Comparison of ENCODE assay signal across 1 cellular context in the genomic region with DNA sequence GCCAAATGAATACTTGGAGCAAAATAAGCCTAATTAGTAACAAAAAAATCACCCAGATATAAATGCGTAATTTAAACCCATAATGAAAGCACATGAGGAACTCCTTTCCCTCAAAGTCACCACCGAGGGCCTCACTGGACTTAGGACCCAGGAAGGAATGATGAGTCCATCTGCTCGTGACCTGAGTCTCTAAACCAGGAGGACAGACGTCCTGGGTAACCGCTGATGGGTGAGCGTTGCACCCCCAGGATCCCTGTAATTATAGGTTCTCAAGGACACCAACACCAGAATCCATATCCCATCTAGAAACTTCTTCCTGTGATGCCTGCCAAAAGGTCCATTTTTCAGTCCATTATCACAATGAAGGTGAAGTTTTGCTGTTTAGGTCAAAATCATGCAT.
TF ChIP-seq lines count a peak whose summit lies in the region.

No MANE protein-coding gene starts in this region.

TF ChIP-seq in HepG2, 621 proteins besides CTCF, POLR2A, EP300 and RAD21 (continued from another document and continues in another):
- TF ChIP-seq, protein P1, sequence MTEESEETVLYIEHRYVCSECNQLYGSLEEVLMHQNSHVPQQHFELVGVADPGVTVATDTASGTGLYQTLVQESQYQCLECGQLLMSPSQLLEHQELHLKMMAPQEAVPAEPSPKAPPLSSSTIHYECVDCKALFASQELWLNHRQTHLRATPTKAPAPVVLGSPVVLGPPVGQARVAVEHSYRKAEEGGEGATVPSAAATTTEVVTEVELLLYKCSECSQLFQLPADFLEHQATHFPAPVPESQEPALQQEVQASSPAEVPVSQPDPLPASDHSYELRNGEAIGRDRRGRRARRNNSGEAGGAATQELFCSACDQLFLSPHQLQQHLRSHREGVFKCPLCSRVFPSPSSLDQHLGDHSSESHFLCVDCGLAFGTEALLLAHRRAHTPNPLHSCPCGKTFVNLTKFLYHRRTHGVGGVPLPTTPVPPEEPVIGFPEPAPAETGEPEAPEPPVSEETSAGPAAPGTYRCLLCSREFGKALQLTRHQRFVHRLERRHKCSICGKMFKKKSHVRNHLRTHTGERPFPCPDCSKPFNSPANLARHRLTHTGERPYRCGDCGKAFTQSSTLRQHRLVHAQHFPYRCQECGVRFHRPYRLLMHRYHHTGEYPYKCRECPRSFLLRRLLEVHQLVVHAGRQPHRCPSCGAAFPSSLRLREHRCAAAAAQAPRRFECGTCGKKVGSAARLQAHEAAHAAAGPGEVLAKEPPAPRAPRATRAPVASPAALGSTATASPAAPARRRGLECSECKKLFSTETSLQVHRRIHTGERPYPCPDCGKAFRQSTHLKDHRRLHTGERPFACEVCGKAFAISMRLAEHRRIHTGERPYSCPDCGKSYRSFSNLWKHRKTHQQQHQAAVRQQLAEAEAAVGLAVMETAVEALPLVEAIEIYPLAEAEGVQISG (CRISPR knock-in tag; IDR thresholded peaks at IDR 0.05), result peak; percentile 57
- TF ChIP-seq KMT2B (CRISPR knock-in tag; IDR thresholded peaks at IDR 0.05), result 0 out of 2 replicates have a peak, but pooled peaks have one; percentile 22
- TF ChIP-seq SKI (IDR thresholded peaks at IDR 0.05; ENCODE audit: partially characterized antibody), result peak; percentile 28
- TF ChIP-seq, protein P2, sequence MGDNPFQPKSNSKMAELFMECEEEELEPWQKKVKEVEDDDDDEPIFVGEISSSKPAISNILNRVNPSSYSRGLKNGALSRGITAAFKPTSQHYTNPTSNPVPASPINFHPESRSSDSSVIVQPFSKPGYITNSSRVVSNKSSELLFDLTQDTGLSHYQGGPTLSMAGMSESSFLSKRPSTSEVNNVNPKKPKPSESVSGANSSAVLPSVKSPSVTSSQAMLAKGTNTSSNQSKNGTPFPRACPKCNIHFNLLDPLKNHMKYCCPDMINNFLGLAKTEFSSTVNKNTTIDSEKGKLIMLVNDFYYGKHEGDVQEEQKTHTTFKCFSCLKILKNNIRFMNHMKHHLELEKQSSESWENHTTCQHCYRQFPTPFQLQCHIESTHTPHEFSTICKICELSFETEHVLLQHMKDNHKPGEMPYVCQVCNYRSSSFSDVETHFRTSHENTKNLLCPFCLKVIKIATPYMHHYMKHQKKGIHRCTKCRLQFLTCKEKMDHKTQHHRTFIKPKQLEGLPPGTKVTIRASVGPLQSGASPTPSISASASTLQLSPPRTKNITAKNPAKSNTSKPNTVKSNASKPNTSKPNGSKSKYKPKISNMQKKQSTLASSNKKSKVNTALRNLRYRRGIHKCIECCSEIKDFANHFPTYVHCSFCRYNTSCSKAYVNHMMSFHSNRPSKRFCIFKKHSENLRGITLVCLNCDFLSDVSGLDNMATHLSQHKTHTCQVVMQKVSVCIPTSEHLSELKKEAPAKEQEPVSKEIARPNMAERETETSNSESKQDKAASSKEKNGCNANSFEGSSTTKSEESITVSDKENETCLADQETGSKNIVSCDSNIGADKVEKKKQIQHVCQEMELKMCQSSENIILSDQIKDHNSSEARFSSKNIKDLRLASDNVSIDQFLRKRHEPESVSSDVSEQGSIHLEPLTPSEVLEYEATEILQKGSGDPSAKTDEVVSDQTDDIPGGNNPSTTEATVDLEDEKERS (CRISPR knock-in tag; IDR thresholded peaks at IDR 0.05), result no peak
- peak; percentile 84 for TF ChIP-seq GATAD2A (CRISPR knock-in tag; IDR thresholded peaks at IDR 0.05)
- TF ChIP-seq ETV5 (CRISPR knock-in tag; IDR thresholded peaks at IDR 0.05; ENCODE audit: borderline replicate concordance), result peak; percentile 87; the same call in 1 of the 2 replicates
- peak; percentile 67; the same call in 1 of the 2 replicates for TF ChIP-seq ZNF788 (CRISPR knock-in tag; IDR thresholded peaks at IDR 0.05; ENCODE audit: borderline replicate concordance)
- TF ChIP-seq NFYB (CRISPR knock-in tag; IDR thresholded peaks at IDR 0.05), result no peak
- no peak for TF ChIP-seq ARNT (IDR thresholded peaks at IDR 0.05)
- no peak for TF ChIP-seq SRSF9 (IDR thresholded peaks at IDR 0.05; ENCODE audit: borderline replicate concordance, insufficient read depth, low read depth, low read length, poor library complexity, severe bottlenecking)
- TF ChIP-seq KLF16 (CRISPR knock-in tag; IDR thresholded peaks at IDR 0.05), result peak in 1 of 2 experiments; percentile 56; a peak in 2 of 4 replicates
- no peak for TF ChIP-seq ZNF614 (CRISPR knock-in tag; IDR thresholded peaks at IDR 0.05; ENCODE audit: borderline replicate concordance)
- TF ChIP-seq, protein P3, sequence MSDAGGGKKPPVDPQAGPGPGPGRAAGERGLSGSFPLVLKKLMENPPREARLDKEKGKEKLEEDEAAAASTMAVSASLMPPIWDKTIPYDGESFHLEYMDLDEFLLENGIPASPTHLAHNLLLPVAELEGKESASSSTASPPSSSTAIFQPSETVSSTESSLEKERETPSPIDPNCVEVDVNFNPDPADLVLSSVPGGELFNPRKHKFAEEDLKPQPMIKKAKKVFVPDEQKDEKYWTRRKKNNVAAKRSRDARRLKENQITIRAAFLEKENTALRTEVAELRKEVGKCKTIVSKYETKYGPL (CRISPR knock-in tag; IDR thresholded peaks at IDR 0.05), result 0 out of 2 replicates have a peak, but pooled peaks have one; percentile 66
- no peak for TF ChIP-seq SMYD3 (CRISPR knock-in tag; IDR thresholded peaks at IDR 0.05)
- 0 out of 2 replicates have a peak, but pooled peaks have one; percentile 21 for TF ChIP-seq PITX1 (CRISPR knock-in tag; IDR thresholded peaks at IDR 0.05)
- TF ChIP-seq FOXK1 (CRISPR knock-in tag; IDR thresholded peaks at IDR 0.05; ENCODE audit: borderline replicate concordance, low read depth), result 0 out of 2 replicates have a peak, but pooled peaks have one; percentile 28
- peak; percentile 97 for TF ChIP-seq HNF4A (CRISPR knock-in tag; IDR thresholded peaks at IDR 0.05)
- TF ChIP-seq NPAS2 (CRISPR knock-in tag; IDR thresholded peaks at IDR 0.05; ENCODE audit: borderline replicate concordance), result no peak
- 0 out of 2 replicates have a peak, but pooled peaks have one; percentile 39 for TF ChIP-seq HOXA5 (CRISPR knock-in tag; IDR thresholded peaks at IDR 0.05)
- 0 out of 2 replicates have a peak, but pooled peaks have one; percentile 61 for TF ChIP-seq ZNF772 (CRISPR knock-in tag; IDR thresholded peaks at IDR 0.05)
- no peak for TF ChIP-seq ZNF570 (CRISPR knock-in tag; IDR thresholded peaks at IDR 0.05; ENCODE audit: borderline replicate concordance)
- peak; percentile 71; the same call in 1 of the 2 replicates for TF ChIP-seq ZFP36L1 (CRISPR knock-in tag; IDR thresholded peaks at IDR 0.05)
- TF ChIP-seq CHD2 (IDR thresholded peaks at IDR 0.05; ENCODE audit: low read depth, low read length), result no peak
- no peak for TF ChIP-seq ZSCAN20 (CRISPR knock-in tag; IDR thresholded peaks at IDR 0.05; ENCODE audit: borderline replicate concordance)
- TF ChIP-seq, protein P4, sequence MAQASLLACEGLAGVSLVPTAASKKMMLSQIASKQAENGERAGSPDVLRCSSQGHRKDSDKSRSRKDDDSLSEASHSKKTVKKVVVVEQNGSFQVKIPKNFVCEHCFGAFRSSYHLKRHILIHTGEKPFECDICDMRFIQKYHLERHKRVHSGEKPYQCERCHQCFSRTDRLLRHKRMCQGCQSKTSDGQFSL (CRISPR knock-in tag; IDR thresholded peaks at IDR 0.05), result 0 out of 2 replicates have a peak, but pooled peaks have one; percentile 39
- TF ChIP-seq, protein P5, sequence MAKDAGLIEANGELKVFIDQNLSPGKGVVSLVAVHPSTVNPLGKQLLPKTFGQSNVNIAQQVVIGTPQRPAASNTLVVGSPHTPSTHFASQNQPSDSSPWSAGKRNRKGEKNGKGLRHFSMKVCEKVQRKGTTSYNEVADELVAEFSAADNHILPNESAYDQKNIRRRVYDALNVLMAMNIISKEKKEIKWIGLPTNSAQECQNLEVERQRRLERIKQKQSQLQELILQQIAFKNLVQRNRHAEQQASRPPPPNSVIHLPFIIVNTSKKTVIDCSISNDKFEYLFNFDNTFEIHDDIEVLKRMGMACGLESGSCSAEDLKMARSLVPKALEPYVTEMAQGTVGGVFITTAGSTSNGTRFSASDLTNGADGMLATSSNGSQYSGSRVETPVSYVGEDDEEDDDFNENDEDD (CRISPR knock-in tag; IDR thresholded peaks at IDR 0.05; ENCODE audit: borderline replicate concordance), result peak; percentile 20; the same call in 1 of the 2 replicates
- TF ChIP-seq, protein P6, sequence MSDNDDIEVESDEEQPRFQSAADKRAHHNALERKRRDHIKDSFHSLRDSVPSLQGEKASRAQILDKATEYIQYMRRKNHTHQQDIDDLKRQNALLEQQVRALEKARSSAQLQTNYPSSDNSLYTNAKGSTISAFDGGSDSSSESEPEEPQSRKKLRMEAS (IDR thresholded peaks at IDR 0.05), result peak; percentile 73
- 0 out of 2 replicates have a peak, but pooled peaks have one; percentile 23 for TF ChIP-seq NR2C2 (CRISPR knock-in tag; IDR thresholded peaks at IDR 0.05; ENCODE audit: borderline replicate concordance)
- no peak for TF ChIP-seq ZNF34 (CRISPR knock-in tag; IDR thresholded peaks at IDR 0.05; ENCODE audit: borderline replicate concordance)
- TF ChIP-seq, protein P7, sequence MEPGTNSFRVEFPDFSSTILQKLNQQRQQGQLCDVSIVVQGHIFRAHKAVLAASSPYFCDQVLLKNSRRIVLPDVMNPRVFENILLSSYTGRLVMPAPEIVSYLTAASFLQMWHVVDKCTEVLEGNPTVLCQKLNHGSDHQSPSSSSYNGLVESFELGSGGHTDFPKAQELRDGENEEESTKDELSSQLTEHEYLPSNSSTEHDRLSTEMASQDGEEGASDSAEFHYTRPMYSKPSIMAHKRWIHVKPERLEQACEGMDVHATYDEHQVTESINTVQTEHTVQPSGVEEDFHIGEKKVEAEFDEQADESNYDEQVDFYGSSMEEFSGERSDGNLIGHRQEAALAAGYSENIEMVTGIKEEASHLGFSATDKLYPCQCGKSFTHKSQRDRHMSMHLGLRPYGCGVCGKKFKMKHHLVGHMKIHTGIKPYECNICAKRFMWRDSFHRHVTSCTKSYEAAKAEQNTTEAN (CRISPR knock-in tag; conservative IDR thresholded peaks at IDR 0.05), result peak; percentile 75
- TF ChIP-seq, protein P8, sequence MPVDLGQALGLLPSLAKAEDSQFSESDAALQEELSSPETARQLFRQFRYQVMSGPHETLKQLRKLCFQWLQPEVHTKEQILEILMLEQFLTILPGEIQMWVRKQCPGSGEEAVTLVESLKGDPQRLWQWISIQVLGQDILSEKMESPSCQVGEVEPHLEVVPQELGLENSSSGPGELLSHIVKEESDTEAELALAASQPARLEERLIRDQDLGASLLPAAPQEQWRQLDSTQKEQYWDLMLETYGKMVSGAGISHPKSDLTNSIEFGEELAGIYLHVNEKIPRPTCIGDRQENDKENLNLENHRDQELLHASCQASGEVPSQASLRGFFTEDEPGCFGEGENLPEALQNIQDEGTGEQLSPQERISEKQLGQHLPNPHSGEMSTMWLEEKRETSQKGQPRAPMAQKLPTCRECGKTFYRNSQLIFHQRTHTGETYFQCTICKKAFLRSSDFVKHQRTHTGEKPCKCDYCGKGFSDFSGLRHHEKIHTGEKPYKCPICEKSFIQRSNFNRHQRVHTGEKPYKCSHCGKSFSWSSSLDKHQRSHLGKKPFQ (CRISPR knock-in tag; IDR thresholded peaks at IDR 0.05; ENCODE audit: insufficient replicate concordance), result no peak
- TF ChIP-seq ZNF780A (CRISPR knock-in tag; IDR thresholded peaks at IDR 0.05), result no peak
- TF ChIP-seq HDAC6 (IDR thresholded peaks at IDR 0.05; ENCODE audit: low read depth, low read length), result no peak
- no peak for TF ChIP-seq ZNF672 (CRISPR knock-in tag; IDR thresholded peaks at IDR 0.05)
- TF ChIP-seq CEBPG (CRISPR knock-in tag; IDR thresholded peaks at IDR 0.05), result 0 out of 2 replicates have a peak, but pooled peaks have one; percentile 26
- TF ChIP-seq PAWR (CRISPR knock-in tag; IDR thresholded peaks at IDR 0.05; ENCODE audit: borderline replicate concordance), result no peak
- TF ChIP-seq, protein P9, sequence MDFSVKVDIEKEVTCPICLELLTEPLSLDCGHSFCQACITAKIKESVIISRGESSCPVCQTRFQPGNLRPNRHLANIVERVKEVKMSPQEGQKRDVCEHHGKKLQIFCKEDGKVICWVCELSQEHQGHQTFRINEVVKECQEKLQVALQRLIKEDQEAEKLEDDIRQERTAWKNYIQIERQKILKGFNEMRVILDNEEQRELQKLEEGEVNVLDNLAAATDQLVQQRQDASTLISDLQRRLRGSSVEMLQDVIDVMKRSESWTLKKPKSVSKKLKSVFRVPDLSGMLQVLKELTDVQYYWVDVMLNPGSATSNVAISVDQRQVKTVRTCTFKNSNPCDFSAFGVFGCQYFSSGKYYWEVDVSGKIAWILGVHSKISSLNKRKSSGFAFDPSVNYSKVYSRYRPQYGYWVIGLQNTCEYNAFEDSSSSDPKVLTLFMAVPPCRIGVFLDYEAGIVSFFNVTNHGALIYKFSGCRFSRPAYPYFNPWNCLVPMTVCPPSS (IDR thresholded peaks at IDR 0.05), result no peak
- TF ChIP-seq, protein P10, sequence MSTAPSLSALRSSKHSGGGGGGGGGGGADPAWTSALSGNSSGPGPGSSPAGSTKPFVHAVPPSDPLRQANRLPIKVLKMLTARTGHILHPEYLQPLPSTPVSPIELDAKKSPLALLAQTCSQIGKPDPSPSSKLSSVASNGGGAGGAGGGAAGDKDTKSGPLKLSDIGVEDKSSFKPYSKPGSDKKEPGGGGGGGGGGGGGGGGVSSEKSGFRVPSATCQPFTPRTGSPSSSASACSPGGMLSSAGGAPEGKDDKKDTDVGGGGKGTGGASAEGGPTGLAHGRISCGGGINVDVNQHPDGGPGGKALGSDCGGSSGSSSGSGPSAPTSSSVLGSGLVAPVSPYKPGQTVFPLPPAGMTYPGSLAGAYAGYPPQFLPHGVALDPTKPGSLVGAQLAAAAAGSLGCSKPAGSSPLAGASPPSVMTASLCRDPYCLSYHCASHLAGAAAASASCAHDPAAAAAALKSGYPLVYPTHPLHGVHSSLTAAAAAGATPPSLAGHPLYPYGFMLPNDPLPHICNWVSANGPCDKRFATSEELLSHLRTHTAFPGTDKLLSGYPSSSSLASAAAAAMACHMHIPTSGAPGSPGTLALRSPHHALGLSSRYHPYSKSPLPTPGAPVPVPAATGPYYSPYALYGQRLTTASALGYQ (CRISPR knock-in tag; IDR thresholded peaks at IDR 0.05), result peak; percentile 74; the same call in 1 of the 2 replicates
- TF ChIP-seq ZSCAN12 (CRISPR knock-in tag; IDR thresholded peaks at IDR 0.05), result 0 out of 2 replicates have a peak, but pooled peaks have one; percentile 73
- TF ChIP-seq ASH2L (IDR thresholded peaks at IDR 0.05; ENCODE audit: insufficient read length, low read depth, low read length), result peak; percentile 95
- no peak for TF ChIP-seq CAMTA2 (CRISPR knock-in tag; IDR thresholded peaks at IDR 0.05; ENCODE audit: borderline replicate concordance)
- no peak for TF ChIP-seq ZNF674 (CRISPR knock-in tag; IDR thresholded peaks at IDR 0.05; ENCODE audit: low read depth)
- TF ChIP-seq, protein P11, sequence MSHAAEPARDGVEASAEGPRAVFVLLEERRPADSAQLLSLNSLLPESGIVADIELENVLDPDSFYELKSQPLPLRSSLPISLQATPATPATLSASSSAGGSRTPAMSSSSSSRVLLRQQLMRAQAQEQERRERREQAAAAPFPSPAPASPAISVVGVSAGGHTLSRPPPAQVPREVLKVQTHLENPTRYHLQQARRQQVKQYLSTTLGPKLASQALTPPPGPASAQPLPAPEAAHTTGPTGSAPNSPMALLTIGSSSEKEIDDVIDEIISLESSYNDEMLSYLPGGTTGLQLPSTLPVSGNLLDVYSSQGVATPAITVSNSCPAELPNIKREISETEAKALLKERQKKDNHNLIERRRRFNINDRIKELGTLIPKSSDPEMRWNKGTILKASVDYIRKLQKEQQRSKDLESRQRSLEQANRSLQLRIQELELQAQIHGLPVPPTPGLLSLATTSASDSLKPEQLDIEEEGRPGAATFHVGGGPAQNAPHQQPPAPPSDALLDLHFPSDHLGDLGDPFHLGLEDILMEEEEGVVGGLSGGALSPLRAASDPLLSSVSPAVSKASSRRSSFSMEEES (CRISPR knock-in tag; IDR thresholded peaks at IDR 0.05), result peak; percentile 96
- TF ChIP-seq ZNF282 (IDR thresholded peaks at IDR 0.05; ENCODE audit: partially characterized antibody), result no peak
- peak; percentile 75; the same call in 1 of the 2 replicates for TF ChIP-seq ERF (CRISPR knock-in tag; IDR thresholded peaks at IDR 0.05)
